Comparison of ENCODE assay signal across 24 cellular contexts in genomic region chr16:77548766-77549165, GRCh38.
"Had no signal": no experiment of that assay in that cellular context is flagged by ENCODE, and none has a peak within 500 bp of the region (broad histone marks: within the 10 kb centered on the region; RNA-seq: fewer than 3 reads in every experiment).

No MANE protein-coding gene starts in this region.

- ATAC-seq: right lobe of liver; stimulated activated effector memory CD8-positive, alpha-beta T cell treated with anti-CD3 and anti-CD28 coated beads, Interleukin-12 subunit alpha, Interleukin-12 subunit beta, amount 100 ng/mL, for 72 hours; stimulated activated naive CD8-positive, alpha-beta T cell treated with anti-CD3 and anti-CD28 coated beads, Interleukin-15, amount 100 ng/mL, for 72 hours had no signal

- H3K27me3 ChIP-seq: ascending aorta, colonic mucosa, esophagus squamous epithelium, ovary, right lobe of liver, uterus had no signal

- H3K4me3 ChIP-seq: ascending aorta, cardiac muscle cell, colonic mucosa, esophagus squamous epithelium, left ventricle myocardium inferior, ovary, right lobe of liver, uterus had no signal

- DNase-seq: activated CD4-positive, alpha-beta T cell treated with anti-CD3 and anti-CD28 coated beads for 4 hours; activated CD4-positive, alpha-beta T cell treated with anti-CD3 and anti-CD28 coated beads, Interleukin-2, amount 50 U/mL, for 4 hours; activated CD8-positive, alpha-beta memory T cell treated with anti-CD3 and anti-CD28 coated beads for 24 hours; activated gamma-delta T cell; activated naive CD4-positive, alpha-beta T cell treated with anti-CD3 and anti-CD28 coated beads, Interleukin-2, amount 10 ng/mL, durations not matched to agents 7 days and 5 days; activated naive CD8-positive, alpha-beta T cell treated with anti-CD3 and anti-CD28 coated beads, Interleukin-2, amount 10 ng/mL, durations not matched to agents 7 days and 5 days; cerebellar nuclear complex; colonic mucosa; effector CD8-positive, alpha-beta T cell; esophagus squamous epithelium; islet precursor cell; left ventricle myocardium inferior; ovary; right lobe of liver; small intestine; stimulated activated CD4-positive, alpha-beta T cell treated with anti-CD3 and anti-CD28 coated beads, Interleukin-4, amount 100 ng/mL, for 24 hours; stimulated activated naive CD8-positive, alpha-beta T cell treated with anti-CD3 and anti-CD28 coated beads, Interleukin-15, amount 100 ng/mL, for 72 hours; substantia nigra; uterus had no signal

- H3K36me3 ChIP-seq: ascending aorta, cardiac muscle cell, colonic mucosa, esophagus squamous epithelium, left ventricle myocardium inferior, ovary, right lobe of liver, uterus had no signal

- H3K9me3 ChIP-seq: ascending aorta, colonic mucosa, esophagus squamous epithelium, left ventricle myocardium inferior, ovary, right lobe of liver, uterus had no signal

- H3K4me1 ChIP-seq: ascending aorta, colonic mucosa, esophagus squamous epithelium, left ventricle myocardium inferior, right lobe of liver, uterus had no signal

- H3K27ac ChIP-seq: ascending aorta, cardiac muscle cell, colonic mucosa, epithelial cell of prostate, esophagus squamous epithelium, left ventricle myocardium inferior, ovary, right lobe of liver, uterus, VCaP had no signal
